8 cellular contexts compared by ENCODE assay signal in genomic region chr7:100539436-100540006, GRCh38. TPM values are rescaled to one million over a fixed set of nuclear protein-coding genes. Genes with fewer than 3 reads are reported as not detected.
DNase-seq lines count a peak whose midpoint lies in the region; ATAC-seq and TF ChIP-seq lines count a peak whose summit lies in the region.

No MANE protein-coding gene starts in this region.

- H3K4me1 Mint-ChIP-seq in CD8-positive, alpha-beta T cell (ENCODE audit: low read depth), result peaks cover 56% of the 10 kb centered on the region
- peaks cover 50% of the 10 kb centered on the region in 2 donors for H3K4me1 Mint-ChIP-seq in effector memory CD8-positive, alpha-beta T cell (ENCODE audit: low read depth in 2 of 2)
- H3K4me1 Mint-ChIP-seq in neural progenitor cell, result peaks cover 34% of the 10 kb centered on the region

- H3K4me1 ChIP-seq in CD8-positive, alpha-beta T cell (ENCODE audit: insufficient read depth, low read length), result peaks cover 47% of the 10 kb centered on the region
- H3K4me1 ChIP-seq in neural progenitor cell, result peaks cover 5% of the 10 kb centered on the region

- no peaks in the 10 kb centered on the region for H3K27me3 Mint-ChIP-seq in CD8-positive, alpha-beta T cell (ENCODE audit: low read depth)
- no peaks in the 10 kb centered on the region for H3K27me3 Mint-ChIP-seq in effector memory CD8-positive, alpha-beta T cell
- H3K27me3 Mint-ChIP-seq in neural progenitor cell (ENCODE audit: insufficient read depth, low read depth), result peaks cover 3% of the 10 kb centered on the region

- H3K79me2 ChIP-seq in neural progenitor cell (ENCODE audit: low read depth), result peaks cover 13% of the 10 kb centered on the region

- no peaks in the 10 kb centered on the region for H3K27me3 ChIP-seq in CD8-positive, alpha-beta T cell (ENCODE audit: insufficient read depth, low read length)
- H3K27me3 ChIP-seq in neural progenitor cell, result peaks cover 10% of the 10 kb centered on the region

- no peaks in the 10 kb centered on the region for H3K36me3 ChIP-seq in CD8-positive, alpha-beta T cell (ENCODE audit: insufficient read depth, low read length)
- H3K36me3 ChIP-seq in neural progenitor cell, result no peaks in the 10 kb centered on the region

- H3K27ac Mint-ChIP-seq in CD8-positive, alpha-beta T cell, result peak overlapping the region; percentile 76
- H3K27ac Mint-ChIP-seq in effector memory CD8-positive, alpha-beta T cell, result peak overlapping the region; percentile 58 to 82
- no peak overlapping the region for H3K27ac Mint-ChIP-seq in neural progenitor cell

- H3K4me2 ChIP-seq in neural progenitor cell, result peak overlapping the region; percentile 98

- no peak for DNase-seq in CD8-positive, alpha-beta T cell
- DNase-seq in NCI-H69 (lab: John Stamatoyannopoulos, UW), result peak; percentile 42
- DNase-seq in effector memory CD8-positive, alpha-beta T cell, result no peak
- peak; percentile 51 for DNase-seq in neural progenitor cell (ENCODE audit: low spot score)
- DNase-seq in HPDE6-E6E7 (ENCODE audit: extremely low spot score), result no peak
- DNase-seq in posterior cingulate gyrus, result no peak

- peak overlapping the region; percentile 69 for H2AFZ ChIP-seq in neural progenitor cell (replicated peaks)

- intact Hi-C loops in CD8-positive, alpha-beta T cell (cut with DNase I, micrococcal nuclease), result loop anchor here (1.0 to 2.0 kb wide), 13 partner anchors 8 to 349 kb away; partner anchors contain the start of genes MEPCE (in 2 of the 2), MOSPD3 (in 2 of the 2), TSC22D4 (in 2 of the 2) and ZCWPW1 (in 2 of the 2)
- intact Hi-C loops in posterior cingulate gyrus (cut with DNase I), result loop anchor here (5.0 kb wide), 1 partner anchor 47 kb away; no protein-coding TSS in a partner anchor

- H3K9me3 ChIP-seq in CD8-positive, alpha-beta T cell (ENCODE audit: low read length), result no peaks in the 10 kb centered on the region
- no peaks in the 10 kb centered on the region for H3K9me3 ChIP-seq in neural progenitor cell (ENCODE audit: low read depth)

- H3K4me3 ChIP-seq in CD8-positive, alpha-beta T cell (ENCODE audit: low read depth, low read length), result peak overlapping the region; percentile 67
- H3K4me3 ChIP-seq in neural progenitor cell, result peak overlapping the region; percentile 64

- ATAC-seq in CD8-positive, alpha-beta T cell, result no peak
- ATAC-seq in effector memory CD8-positive, alpha-beta T cell (replicated peaks), result no peak
- no peak for ATAC-seq in GM19463 (IDR thresholded peaks at IDR 0.05; ENCODE audit: unreplicated experiment)
- ATAC-seq in GM18861 (IDR thresholded peaks at IDR 0.05; ENCODE audit: unreplicated experiment), result no peak

- CTCF ChIA-PET in CD8-positive, alpha-beta T cell (lab: Charles Lee), result interaction anchor here (0.7 to 11.3 kb wide), 7 partner anchors 9 to 186 kb away, joined by 3 to 86 read pairs (median 4); no protein-coding TSS in a partner anchor

- H3K36me3 Mint-ChIP-seq in CD8-positive, alpha-beta T cell, result peaks cover 3% of the 10 kb centered on the region
- H3K36me3 Mint-ChIP-seq in effector memory CD8-positive, alpha-beta T cell (ENCODE audit: insufficient read depth), result peaks cover 9% of the 10 kb centered on the region
- H3K36me3 Mint-ChIP-seq in neural progenitor cell, result no peaks in the 10 kb centered on the region

- peaks cover 8% of the 10 kb centered on the region for H3F3A ChIP-seq in neural progenitor cell (ENCODE audit: low read depth)

- TF ChIP-seq CTCF in CD8-positive, alpha-beta T cell (IDR thresholded peaks at IDR 0.05), result no peak
- TF ChIP-seq CTCF in neural progenitor cell (IDR thresholded peaks at IDR 0.05), result no peak

- POLR2A ChIA-PET in CD8-positive, alpha-beta T cell (lab: Charles Lee), result interaction anchor here (0.8 to 2.1 kb wide), 6 partner anchors 9 to 73 kb away, joined by 3 to 12 read pairs (median 4); partner anchors contain the start of genes FBXO24, LRCH4 and MOSPD3

- peak overlapping the region; percentile 99 for H3K4me3 Mint-ChIP-seq in CD8-positive, alpha-beta T cell
- H3K4me3 Mint-ChIP-seq in effector memory CD8-positive, alpha-beta T cell, result peak overlapping the region; percentile 91 to 92
- peak overlapping the region; percentile 95 for H3K4me3 Mint-ChIP-seq in neural progenitor cell

- H3K27ac ChIP-seq in CD8-positive, alpha-beta T cell (ENCODE audit: low read depth, low read length), result peak overlapping the region; percentile 48
- H3K27ac ChIP-seq in neural progenitor cell, result no peak overlapping the region

- H4K20me1 ChIP-seq in neural progenitor cell (ENCODE audit: low read depth), result peaks cover 13% of the 10 kb centered on the region

- no peaks in the 10 kb centered on the region for H3K9me3 Mint-ChIP-seq in CD8-positive, alpha-beta T cell
- no peaks in the 10 kb centered on the region for H3K9me3 Mint-ChIP-seq in effector memory CD8-positive, alpha-beta T cell
- H3K9me3 Mint-ChIP-seq in neural progenitor cell, result no peaks in the 10 kb centered on the region

- H3K9ac ChIP-seq in neural progenitor cell, result no peak overlapping the region

RNA-seq across cellular contexts. Expression of gene AGFG2, which starts 0.5 kb away (rescaled TPM):
- 1 to 10 TPM; 4.4 to 6.3 TPM for total RNA-seq in CD8-positive, alpha-beta T cell
- 1.2 and 5.6 TPM in 2 replicates for total RNA-seq in neural progenitor cell (ENCODE audit: low replicate concordance)

RNA-seq across cellular contexts. Expression of gene SAP25, which starts 34.2 kb away (rescaled TPM):
- total RNA-seq in CD8-positive, alpha-beta T cell, result 10 to 100 TPM; 30.2 to 30.5 TPM
- 1.5 TPM in 1 of 2 replicates, not detected in the other for total RNA-seq in neural progenitor cell (ENCODE audit: low replicate concordance)

RNA-seq across cellular contexts. Expression of gene LRCH4, which starts 46.4 kb away (rescaled TPM):
- 100 to 1,000 TPM; 244 to 254 TPM for total RNA-seq in CD8-positive, alpha-beta T cell
- 4.5 and 55.9 TPM in 2 replicates for total RNA-seq in neural progenitor cell (ENCODE audit: low replicate concordance)

RNA-seq across cellular contexts. Expression of gene FBXO24, which starts 46.6 kb away (rescaled TPM):
- total RNA-seq in CD8-positive, alpha-beta T cell, result under 1 TPM; 0.30 to 0.53 TPM
- total RNA-seq in neural progenitor cell (ENCODE audit: low replicate concordance), result 1.2 and 2.5 TPM in 2 replicates

RNA-seq across cellular contexts. Expression of gene NYAP1, which starts 55.8 kb away (rescaled TPM):
- under 1 TPM; 0.33 to 0.38 TPM for total RNA-seq in CD8-positive, alpha-beta T cell
- total RNA-seq in neural progenitor cell (ENCODE audit: low replicate concordance), result 1.2 and 6.7 TPM in 2 replicates

Comparison
In these comparisons a context has a peak if more than half of its experiments do, and no peak if none do; other contexts are left out.
1. DNase-seq: peak in NCI-H69 (single experiment) and neural progenitor cell (single experiment); none in CD8-positive, alpha-beta T cell (0 of 7), effector memory CD8-positive, alpha-beta T cell (0 of 3), HPDE6-E6E7 (single experiment) and posterior cingulate gyrus (0 of 10).
2. RNA of gene SAP25, which starts 34.2 kb away (total RNA-seq): 30.2 to 30.5 TPM in CD8-positive, alpha-beta T cell; 1.5 TPM in neural progenitor cell; every median in the first group is over 10 times any median in the second.
3. Peak in every context shown above with its lines, with median percentiles within 50 percentile points of each other: H3K4me3 Mint-ChIP-seq.